Comparison of ENCODE assay signal across 8 cellular contexts in genomic region chr9:6681147-6681956, GRCh38. TPM values are rescaled to one million over a fixed set of nuclear protein-coding genes. Genes with fewer than 3 reads are reported as not detected.
DNase-seq lines count a peak whose midpoint lies in the region; TF ChIP-seq lines count a peak whose summit lies in the region.

No MANE protein-coding gene starts in this region.

- no peaks in the 10 kb centered on the region for H3K36me3 Mint-ChIP-seq in neural crest cell (ENCODE audit: low read depth)

- H2AFZ ChIP-seq in Loucy (ENCODE audit: low read length): peak overlapping the region; percentile 85

- no peaks in the 10 kb centered on the region for H3K9me3 Mint-ChIP-seq in neural crest cell

- peak overlapping the region; percentile 83 for H3K9ac ChIP-seq in Loucy (ENCODE audit: low read depth, low read length, poor library complexity, severe bottlenecking)

- peak; percentile 98 for DNase-seq in EL
- DNase-seq in H4 (ENCODE audit: low spot score): peak; percentile 95
- DNase-seq in activated gamma-delta T cell (lab: John Stamatoyannopoulos, UW): peak; percentile 83
- DNase-seq in fibroblast of villous mesenchyme (ENCODE audit: low read depth): peak; percentile 98
- DNase-seq in neural crest cell (ENCODE audit: low read depth, low spot score): peak; percentile 89
- DNase-seq in stomach: peak; percentile 97

- peak overlapping the region; percentile 95 to 99 (median 98) for H3K27ac ChIP-seq in stomach

- TF ChIP-seq POLR2A in Raji (IDR thresholded peaks at IDR 0.05; ENCODE audit: insufficient read depth, low read depth, low read length) (peak; percentile 84), stomach (IDR thresholded peaks at IDR 0.05) (peak in 2 of 4 donors; percentile 61 to 83)

- no peaks in the 10 kb centered on the region for H3K27me3 Mint-ChIP-seq in neural crest cell (ENCODE audit: low read depth)

- no peaks in the 10 kb centered on the region for H4K20me1 ChIP-seq in Loucy (ENCODE audit: insufficient read depth, low read length, poor library complexity, severe bottlenecking)

- H3K27me3 ChIP-seq in Loucy (ENCODE audit: insufficient read depth, low read length, poor library complexity, severe bottlenecking): no peaks in the 10 kb centered on the region
- no peaks in the 10 kb centered on the region for H3K27me3 ChIP-seq in stomach

- no peaks in the 10 kb centered on the region for H3K9me2 ChIP-seq in Loucy (replicated peaks; ENCODE audit: low read depth, low read length)

- 0% methylated on average over 41 to 72 of the region's 72 CpGs for WGBS in stomach, 5 donors

- intact Hi-C loops in stomach (cut with DNase I; ENCODE audit: low total_unique reads): no loop called here

- H3F3A ChIP-seq in Loucy (ENCODE audit: low read depth): no peaks in the 10 kb centered on the region

- peaks cover 18% of the 10 kb centered on the region for H3K4me1 ChIP-seq in Loucy (ENCODE audit: insufficient read depth, low read length, poor library complexity, severe bottlenecking)
- H3K4me1 ChIP-seq in stomach: peaks cover 0 to 24% (median 15%) of the 10 kb centered on the region in 4 donors

- no peaks in the 10 kb centered on the region for H3K9me3 ChIP-seq in Loucy (ENCODE audit: insufficient read depth, low read depth, low read length)
- H3K9me3 ChIP-seq in stomach: no peaks in the 10 kb centered on the region

- peak overlapping the region; percentile 78 for H3K4me3 ChIP-seq in Loucy (ENCODE audit: low read length, poor library complexity, severe bottlenecking)
- peak overlapping the region; percentile 94 for H3K4me3 ChIP-seq in fibroblast of villous mesenchyme (ENCODE audit: low read depth, low read length)
- peak overlapping the region; percentile 52 to 79 (median 65) for H3K4me3 ChIP-seq in stomach

- H3K27ac Mint-ChIP-seq in neural crest cell (ENCODE audit: unreplicated experiment): peak overlapping the region; percentile 100

- peak overlapping the region; percentile 96 for H3K4me2 ChIP-seq in Loucy (ENCODE audit: low read depth, low read length, poor library complexity, severe bottlenecking)

- peaks cover 29% of the 10 kb centered on the region for H3K79me2 ChIP-seq in Loucy (ENCODE audit: insufficient read depth, low read length)

- TF ChIP-seq CTCF in Loucy (conservative IDR thresholded peaks at IDR 0.05; ENCODE audit: low read length) (no peak), fibroblast of villous mesenchyme (IDR thresholded peaks at IDR 0.05; ENCODE audit: insufficient read depth, low read depth, low read length) (no peak), neural crest cell (conservative IDR thresholded peaks at IDR 0.05) (no peak), stomach (IDR thresholded peaks at IDR 0.05) (no peak)

- no peaks in the 10 kb centered on the region for H3K36me3 ChIP-seq in Loucy (ENCODE audit: insufficient read depth, low read length)
- H3K36me3 ChIP-seq in stomach: no peaks in the 10 kb centered on the region

- TF ChIP-seq EP300 in stomach (IDR thresholded peaks at IDR 0.05): no peak

- H3K4me3 Mint-ChIP-seq in neural crest cell: peak overlapping the region; percentile 99

- H3K4me1 Mint-ChIP-seq in neural crest cell: peaks cover 17% of the 10 kb centered on the region

RNA-seq across cellular contexts. Expression of gene GLDC, which starts 35.8 kb away (rescaled TPM):
- 0.04 TPM in 1 of 2 replicates, not detected in the other for total RNA-seq in H4 (2014; rRNA removed; shearing (Covaris generic))
- total RNA-seq in fibroblast of villous mesenchyme: 0.32 and 0.43 TPM in 2 replicates
- total RNA-seq in neural crest cell: 37.4 and 37.8 TPM in 2 replicates
- total RNA-seq in stomach: 1 to 10 TPM in 1 of 5 donors, under 1 TPM in 1, not detected in 3; 0.37 to 2.2 TPM
- 1 to 10 TPM in 1 of 3 donors, under 1 TPM in 1, not detected in 1; 0.31 to 3.7 TPM for polyA plus RNA-seq in stomach

Comparison
In these comparisons a context has a peak if more than half of its experiments do, and no peak if none do; other contexts are left out.
1. Peak in every context shown above with its lines: DNase-seq, H3K4me3 ChIP-seq and H3K27ac ChIP-seq.
2. RNA of gene GLDC, which starts 35.8 kb away (total RNA-seq): 37.4 to 37.8 TPM in neural crest cell; 0.32 to 0.43 TPM in fibroblast of villous mesenchyme, 0.04 TPM in H4 and 0.37 to 2.2 TPM in stomach; every median in the first group is over 10 times any median in the second.